24 cellular contexts compared by ENCODE assay signal in genomic region chr13:52949044-52949443, GRCh38.
DNase-seq lines count a peak whose midpoint lies in the region; ATAC-seq and TF ChIP-seq lines count a peak whose summit lies in the region.
"Had no signal": no experiment of that assay in that cellular context is flagged by ENCODE, and none has a peak within 500 bp of the region (broad histone marks: within the 10 kb centered on the region; RNA-seq: fewer than 3 reads in every experiment).

No MANE protein-coding gene starts in this region.

- ATAC-seq in left ventricle myocardium superior (no peak), HG03565 (IDR thresholded peaks at IDR 0.05; ENCODE audit: unreplicated experiment) (no peak)
- ATAC-seq: PC-3 had no signal

- no peaks in the 10 kb centered on the region for H3K9me3 ChIP-seq in left ventricle myocardium inferior (replicated peaks)
- H3K9me3 ChIP-seq: BLaER1 treated with 17β-estradiol and CSF1 and Interleukin-3, amounts not matched to agents 10 nM and 100 nM; SK-N-SH had no signal

- H3K27me3 ChIP-seq in left ventricle myocardium inferior (ENCODE audit: low read depth) = peaks cover 24% of the 10 kb centered on the region
- H3K27me3 ChIP-seq: BLaER1 treated with 17β-estradiol and CSF1 and Interleukin-3, amounts not matched to agents 10 nM and 100 nM had no signal

- no peak overlapping the region for H3K4me3 ChIP-seq in left ventricle myocardium inferior
- H3K4me3 ChIP-seq: BLaER1 treated with 17β-estradiol and CSF1 and Interleukin-3, amounts not matched to agents 10 nM and 100 nM had no signal

- no TSS peak for BruUV-seq in Calu3 (replicated peaks; lab: Mats Ljungman, UMichigan)

- H3K27ac ChIP-seq in left ventricle myocardium inferior (replicated peaks) (peak overlapping the region; percentile 70), caudate nucleus (ENCODE audit: low read depth, low read length) (peak overlapping the region; percentile 65)

- H3K36me3 Mint-ChIP-seq in nephron (ENCODE audit: low read depth) = no peaks in the 10 kb centered on the region
- no peaks in the 10 kb centered on the region for H3K36me3 Mint-ChIP-seq in Calu3 (ENCODE audit: insufficient read depth, unreplicated experiment)

- H3K9me3 Mint-ChIP-seq in nephron (peaks cover 8% of the 10 kb centered on the region), Calu3 (ENCODE audit: low read depth, unreplicated experiment) (no peaks in the 10 kb centered on the region)
- H3K9me3 Mint-ChIP-seq: CD4-positive, alpha-beta T cell had no signal

- H3K27me3 Mint-ChIP-seq in nephron (ENCODE audit: low read depth) = peaks cover 6% of the 10 kb centered on the region
- H3K27me3 Mint-ChIP-seq in Calu3 (ENCODE audit: unreplicated experiment) = peaks cover 10% of the 10 kb centered on the region

- H3K4me3 Mint-ChIP-seq in nephron = no peak overlapping the region
- H3K4me3 Mint-ChIP-seq in Calu3 (ENCODE audit: low read depth, unreplicated experiment) = no peak overlapping the region
- H3K4me3 Mint-ChIP-seq: CD4-positive, alpha-beta T cell had no signal

- H3K27ac Mint-ChIP-seq in nephron (peak overlapping the region in 2 of 3 experiments; percentile 72 to 89), Calu3 (ENCODE audit: unreplicated experiment) (no peak overlapping the region)
- H3K27ac Mint-ChIP-seq: CD4-positive, alpha-beta T cell had no signal

- no peak for TF ChIP-seq CTCF in left ventricle myocardium inferior (IDR thresholded peaks at IDR 0.05; ENCODE audit: borderline replicate concordance)
- no peak for TF ChIP-seq CTCF in nephron (IDR thresholded peaks at IDR 0.05; ENCODE audit: unreplicated experiment in 3 of 3)
- no peak for TF ChIP-seq CTCF in Calu3 (IDR thresholded peaks at IDR 0.05; ENCODE audit: unreplicated experiment)

- no peaks in the 10 kb centered on the region for H3K36me3 ChIP-seq in left ventricle myocardium inferior
- H3K36me3 ChIP-seq: BLaER1 treated with 17β-estradiol and CSF1 and Interleukin-3, amounts not matched to agents 10 nM and 100 nM had no signal

- no peaks in the 10 kb centered on the region for H3K4me1 ChIP-seq in left ventricle myocardium inferior

- DNase-seq in left ventricle myocardium inferior (no peak), left ventricle myocardium superior (no peak), caudate nucleus (lab: John Stamatoyannopoulos, UW) (no peak), Calu3 (no peak), retina (no peak)
- DNase-seq: CD4-positive, alpha-beta T cell; DMS79; EL; GDM1; H7; IMR-90; KG1; NCI-H1092 treated with DMSO at 0.1 percent for 48 hours; NCI-H1436; NCI-H187; NCI-H2081 treated with DMSO at 0.1 percent for 48 hours; NCI-H524; NCI-H748 treated with DMSO at 0.1 percent for 48 hours; PC-3; SK-N-SH; SW 1271 had no signal

- peaks cover 41% of the 10 kb centered on the region for H3K4me1 Mint-ChIP-seq in nephron
- no peaks in the 10 kb centered on the region for H3K4me1 Mint-ChIP-seq in Calu3 (ENCODE audit: low read depth, unreplicated experiment)

- CTCF ChIA-PET in Calu3 (lab: Charles Lee) = no interaction called here

- intact Hi-C loops in left ventricle myocardium inferior (cut with micrococcal nuclease) = no loop called here
- intact Hi-C loops in left ventricle myocardium superior (cut with micrococcal nuclease) = no loop called here
- intact Hi-C loops in Calu3 (cut with micrococcal nuclease; ENCODE audit: unreplicated experiment) = no loop called here
